ENCODE assay signal across 22 cellular contexts in genomic region chr10:100725869-100726426, GRCh38. TPM values are rescaled to one million over a fixed set of nuclear protein-coding genes. Genes with fewer than 3 reads are reported as not detected.
DNase-seq lines count a peak whose midpoint lies in the region; TF ChIP-seq lines count a peak whose summit lies in the region.
"Had no signal": no experiment of that assay in that cellular context is flagged by ENCODE, and none has a peak within 500 bp of the region (broad histone marks: within the 10 kb centered on the region; RNA-seq: fewer than 3 reads in every experiment).

No MANE protein-coding gene starts in this region.

- H3K9me3 ChIP-seq in HEK293 (ENCODE audit: control insufficient read depth, insufficient read depth, low read depth, low read length) (no peaks in the 10 kb centered on the region), sigmoid colon (no peaks in the 10 kb centered on the region)
- H3K9me3 ChIP-seq: BE2C, HAP-1 had no signal

- H3K27ac Mint-ChIP-seq in nephron (no peak overlapping the region), HFFc6 (no peak overlapping the region)
- H3K27ac Mint-ChIP-seq in activated T-helper 2 cell treated with anti-CD3 and anti-CD28 coated beads, Interferon-gamma antibody, Interleukin-2, Interleukin-4, amounts not matched to agents 10 μg/mL and 5 μg/mL and 100 μg/mL, durations not matched to agents 14 hours and 24 hours and 36 hours, result no peak overlapping the region
- H3K27ac Mint-ChIP-seq: CD4-positive, CD25-positive, alpha-beta regulatory T cell; CD8-positive, alpha-beta memory T cell; GM23338 had no signal

- WGBS in sigmoid colon, 2 donors, result 90 to 91% methylated on average over 2 of the region's 2 CpGs

- H3K36me3 Mint-ChIP-seq in nephron (ENCODE audit: low read depth), result no peaks in the 10 kb centered on the region
- H3K36me3 Mint-ChIP-seq in activated T-helper 2 cell treated with anti-CD3 and anti-CD28 coated beads, Interferon-gamma antibody, Interleukin-2, Interleukin-4, amounts not matched to agents 10 μg/mL and 5 μg/mL and 100 μg/mL, durations not matched to agents 14 hours and 24 hours and 36 hours (ENCODE audit: low read depth), result no peaks in the 10 kb centered on the region
- H3K36me3 Mint-ChIP-seq in HFFc6 (ENCODE audit: low read depth), result no peaks in the 10 kb centered on the region
- H3K36me3 Mint-ChIP-seq: CD4-positive, CD25-positive, alpha-beta regulatory T cell; CD8-positive, alpha-beta memory T cell had no signal

- peaks cover 5% of the 10 kb centered on the region; the same call in 1 of the 2 replicates for H3K4me1 ChIP-seq in HEK293 (ENCODE audit: control insufficient read depth, insufficient read depth, low read length)
- peaks cover 0 to 30% (median 21%) of the 10 kb centered on the region in 4 donors for H3K4me1 ChIP-seq in sigmoid colon
- H3K4me1 ChIP-seq: BE2C had no signal

- H3K36me3 ChIP-seq in HEK293 (ENCODE audit: control insufficient read depth in 2 of 2, insufficient read depth in 1 of 2, low read length in 2 of 2), result no peaks in the 10 kb centered on the region
- no peaks in the 10 kb centered on the region for H3K36me3 ChIP-seq in sigmoid colon
- H3K36me3 ChIP-seq: BE2C, HAP-1 had no signal

- TF ChIP-seq EP300 in sigmoid colon (IDR thresholded peaks at IDR 0.05), result no peak

- peaks cover 26% of the 10 kb centered on the region for H3K4me1 Mint-ChIP-seq in nephron
- H3K4me1 Mint-ChIP-seq in activated T-helper 2 cell treated with anti-CD3 and anti-CD28 coated beads, Interferon-gamma antibody, Interleukin-2, Interleukin-4, amounts not matched to agents 10 μg/mL and 5 μg/mL and 100 μg/mL, durations not matched to agents 14 hours and 24 hours and 36 hours (ENCODE audit: low read depth), result peaks cover 5% of the 10 kb centered on the region
- H3K4me1 Mint-ChIP-seq in HFFc6 (ENCODE audit: low read depth), result peaks cover 30% of the 10 kb centered on the region

- H3K4me3 Mint-ChIP-seq in nephron (peak overlapping the region in 2 of 3 experiments; percentile 24 to 33), HFFc6 (no peak overlapping the region)
- no peak overlapping the region for H3K4me3 Mint-ChIP-seq in activated T-helper 2 cell treated with anti-CD3 and anti-CD28 coated beads, Interferon-gamma antibody, Interleukin-2, Interleukin-4, amounts not matched to agents 10 μg/mL and 5 μg/mL and 100 μg/mL, durations not matched to agents 14 hours and 24 hours and 36 hours (ENCODE audit: low read depth)
- H3K4me3 Mint-ChIP-seq: CD8-positive, alpha-beta memory T cell; GM23338 had no signal

- peaks cover 41 to 98% (median 92%) of the 10 kb centered on the region in 3 donors for H3K27me3 ChIP-seq in sigmoid colon

- DNase-seq in ecto neural progenitor cell (ENCODE audit: low spot score) (peak; percentile 46), sigmoid colon (peak; percentile 52), cerebellar nuclear complex (lab: John Stamatoyannopoulos, UW) (no peak), HFFc6 (no peak)
- no peak for DNase-seq in activated T-helper 2 cell treated with anti-CD3 and anti-CD28 coated beads, Interferon-gamma antibody, Interleukin-2, Interleukin-4, amounts not matched to agents 10 μg/mL and 5 μg/mL and 100 μg/mL, durations not matched to agents 14 hours and 24 hours and 36 hours (ENCODE audit: low spot score)
- DNase-seq: ACHN; BE2C; C1 segment of cervical spinal cord; CD4-positive, CD25-positive, alpha-beta regulatory T cell; CD8-positive, alpha-beta memory T cell; COR-L47; DMS 273 treated with DMSO at 0.1 percent for 48 hours; DMS53; DND-41; IMR-90 had no signal

- no peak for TF ChIP-seq POLR2A in sigmoid colon (IDR thresholded peaks at IDR 0.05)

- POLR2A ChIA-PET in HEK293 (lab: Yijun Ruan, JAX), result no interaction called here

- intact Hi-C loops in sigmoid colon (cut with DNase I), result no loop called here
- intact Hi-C loops in activated T-helper 2 cell treated with anti-CD3 and anti-CD28 coated beads, Interferon-gamma antibody, Interleukin-2, Interleukin-4, amounts not matched to agents 10 μg/mL and 5 μg/mL and 100 μg/mL, durations not matched to agents 14 hours and 24 hours and 36 hours (cut with micrococcal nuclease), result loop anchor here (5.0 kb wide), 1 partner anchor 491 kb away; no protein-coding TSS in a partner anchor

- TF ChIP-seq CTCF in HEK293 (tag by site-specific recombination; IDR thresholded peaks at IDR 0.05) (no peak), nephron (IDR thresholded peaks at IDR 0.05; ENCODE audit: unreplicated experiment in 3 of 3) (no peak), sigmoid colon (IDR thresholded peaks at IDR 0.05) (no peak), HFFc6 (IDR thresholded peaks at IDR 0.05) (no peak)

- H3K4me3 ChIP-seq in HEK293 (ENCODE audit: low read depth, low read length) (no peak overlapping the region), sigmoid colon (no peak overlapping the region)
- H3K4me3 ChIP-seq: GM12878, HAP-1, K562 had no signal

- CTCF ChIA-PET in HEK293 (lab: Yijun Ruan, JAX), result interaction anchor here (0.6 to 4.0 kb wide), 4 partner anchors 14 to 127 kb away, joined by 3 to 37 read pairs (median 4); partner anchors contain the start of gene PAX2

- H3K27me3 Mint-ChIP-seq in nephron (ENCODE audit: low read depth), result peaks cover 93% of the 10 kb centered on the region
- H3K27me3 Mint-ChIP-seq in activated T-helper 2 cell treated with anti-CD3 and anti-CD28 coated beads, Interferon-gamma antibody, Interleukin-2, Interleukin-4, amounts not matched to agents 10 μg/mL and 5 μg/mL and 100 μg/mL, durations not matched to agents 14 hours and 24 hours and 36 hours (ENCODE audit: low read depth), result peaks cover 77% of the 10 kb centered on the region
- peaks cover 57% of the 10 kb centered on the region for H3K27me3 Mint-ChIP-seq in HFFc6 (ENCODE audit: insufficient read depth)

- H3K9me3 Mint-ChIP-seq in nephron (no peaks in the 10 kb centered on the region), HFFc6 (no peaks in the 10 kb centered on the region)
- no peaks in the 10 kb centered on the region for H3K9me3 Mint-ChIP-seq in activated T-helper 2 cell treated with anti-CD3 and anti-CD28 coated beads, Interferon-gamma antibody, Interleukin-2, Interleukin-4, amounts not matched to agents 10 μg/mL and 5 μg/mL and 100 μg/mL, durations not matched to agents 14 hours and 24 hours and 36 hours
- H3K9me3 Mint-ChIP-seq: CD4-positive, CD25-positive, alpha-beta regulatory T cell; CD8-positive, alpha-beta memory T cell; GM23338 had no signal

- H3K27ac ChIP-seq in HEK293 (ENCODE audit: extremely low read depth, low read depth, low read length), result no peak overlapping the region
- no peak overlapping the region for H3K27ac ChIP-seq in sigmoid colon
- H3K27ac ChIP-seq: HL-60 had no signal

TF ChIP-seq in HEK293, 187 proteins besides CTCF, POLR2A, EP300 and RAD21:
- no peak for TF ChIP-seq ZNF2 (tag by site-specific recombination; IDR thresholded peaks at IDR 0.05)
- peak; percentile 53; the same call in 1 of the 2 replicates for TF ChIP-seq ZBTB17 (tag by site-specific recombination; IDR thresholded peaks at IDR 0.05)
- TF ChIP-seq ZNF426 (tag by site-specific recombination; IDR thresholded peaks at IDR 0.05), result no peak
- TF ChIP-seq ZNF521 (tag by site-specific recombination; IDR thresholded peaks at IDR 0.05), result no peak
- no peak for TF ChIP-seq ZNF707 (tag by site-specific recombination; IDR thresholded peaks at IDR 0.05)
- no peak for TF ChIP-seq OVOL3 (tag by site-specific recombination; IDR thresholded peaks at IDR 0.05)

RNA-seq across cellular contexts. Expression of gene PAX2, which starts 19.4 kb away (rescaled TPM):
- total RNA-seq in sigmoid colon, result not detected
- polyA plus RNA-seq in sigmoid colon, result not detected
- 0.18 and 0.30 TPM in 2 replicates for total RNA-seq in activated T-helper 2 cell treated with anti-CD3 and anti-CD28 coated beads, Interferon-gamma antibody, Interleukin-2, Interleukin-4, amounts not matched to agents 10 μg/mL and 5 μg/mL and 100 μg/mL, durations not matched to agents 14 hours and 24 hours and 36 hours
- total RNA-seq in HFFc6 (2021; fragmentation: NEBNext Ultra II Directional; extraction: Animal tissue kit (Norgen Biotek cat#: 25700)), result not detected
- total RNA-seq: CD4-positive, CD25-positive, alpha-beta regulatory T cell; GM12878; GM23338; IMR-90; K562 had no signal
- polyA plus RNA-seq: CD8-positive, alpha-beta memory T cell; GM12878; GM23338; IMR-90; K562 had no signal

Comparison
In these comparisons a context has a peak if more than half of its experiments do, and no peak if none do; other contexts are left out.
1. DNase-seq: peak in ecto neural progenitor cell (single experiment) and sigmoid colon (single experiment); none in activated T-helper 2 cell treated with anti-CD3 and anti-CD28 coated beads, Interferon-gamma antibody, Interleukin-2, Interleukin-4, amounts not matched to agents 10 μg/mL and 5 μg/mL and 100 μg/mL, durations not matched to agents 14 hours and 24 hours and 36 hours (single experiment), cerebellar nuclear complex (0 of 2) and HFFc6 (single experiment).
2. H3K4me3 Mint-ChIP-seq: peak in nephron (2 of 3); none in activated T-helper 2 cell treated with anti-CD3 and anti-CD28 coated beads, Interferon-gamma antibody, Interleukin-2, Interleukin-4, amounts not matched to agents 10 μg/mL and 5 μg/mL and 100 μg/mL, durations not matched to agents 14 hours and 24 hours and 36 hours (single experiment) and HFFc6 (single experiment).